20 cellular contexts compared by ENCODE assay signal in the genomic region with DNA sequence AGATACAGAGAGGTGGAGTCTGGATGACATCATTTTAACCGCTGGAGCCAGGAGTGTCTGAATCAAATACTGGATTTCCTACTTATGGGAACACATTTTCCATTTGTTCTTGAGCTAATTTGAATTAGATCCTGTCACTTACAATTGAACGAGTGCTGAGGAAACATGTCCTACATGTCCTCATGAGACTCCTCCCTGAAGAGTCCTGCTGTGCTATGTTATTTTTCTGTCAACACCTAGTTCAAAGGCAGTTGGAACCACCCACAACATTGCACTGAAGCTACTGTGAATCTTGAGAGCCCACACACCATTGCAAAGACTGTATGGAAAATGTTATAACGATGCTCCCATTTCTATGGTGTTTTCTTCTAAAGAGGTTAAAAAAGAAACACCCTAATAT.
"Had no signal": no experiment of that assay in that cellular context is flagged by ENCODE, and none has a peak within 500 bp of the region (broad histone marks: within the 10 kb centered on the region; RNA-seq: fewer than 3 reads in every experiment).

No MANE protein-coding gene starts in this region.

- H3K36me3 ChIP-seq: gastrocnemius medialis, heart right ventricle, neutrophil, pancreas, suprapubic skin, vagina had no signal

- DNase-seq: cerebellar nuclear complex; cortex of kidney; gastrocnemius medialis; heart right ventricle; hippocampal formation; islet precursor cell; kidney glomerular epithelial cell; mucosa of descending colon; naive B cell; pancreas; stimulated activated CD4-positive, alpha-beta T cell treated with anti-CD3 and anti-CD28 coated beads, Interleukin-15, amount 100 ng/mL, for 24 hours; stimulated activated CD4-positive, alpha-beta T cell treated with anti-CD3 and anti-CD28 coated beads, Interleukin-2, amount 100 ng/mL, for 48 hours; stimulated activated naive B cell treated with anti-CD40 and anti-IgM and Interleukin-4, amounts not matched to agents 10 μg/mL and 1 μg/mL and 100 μg/mL, for 72 hours; trophoblast cell had no signal

- H3K9me3 ChIP-seq: gastrocnemius medialis, mucosa of descending colon, neutrophil, pancreas, suprapubic skin, vagina had no signal

- H3K27ac ChIP-seq: gastrocnemius medialis, heart right ventricle, neutrophil, pancreas, skin epidermis, suprapubic skin, vagina had no signal

- H3K4me1 ChIP-seq: gastrocnemius medialis, heart right ventricle, pancreas, suprapubic skin, vagina had no signal

- ATAC-seq: gastrocnemius medialis; mucosa of descending colon; natural killer cell treated with Interleukin-12 subunit alpha and Interleukin-12 subunit beta and Interleukin-15 and Interleukin-18, amount 100 ng/mL, for 72 hours; pancreas; stimulated activated naive B cell treated with anti-CD40 and anti-IgM and Interleukin-4, amounts not matched to agents 10 μg/mL and 1 μg/mL and 100 μg/mL, for 72 hours had no signal

- H3K27me3 ChIP-seq: gastrocnemius medialis, heart right ventricle, neutrophil, pancreas, suprapubic skin, vagina had no signal

- H3K4me3 ChIP-seq: gastrocnemius medialis, heart right ventricle, lung, mucosa of descending colon, pancreas, skin epidermis, suprapubic skin, vagina had no signal
